In the genomic region with DNA sequence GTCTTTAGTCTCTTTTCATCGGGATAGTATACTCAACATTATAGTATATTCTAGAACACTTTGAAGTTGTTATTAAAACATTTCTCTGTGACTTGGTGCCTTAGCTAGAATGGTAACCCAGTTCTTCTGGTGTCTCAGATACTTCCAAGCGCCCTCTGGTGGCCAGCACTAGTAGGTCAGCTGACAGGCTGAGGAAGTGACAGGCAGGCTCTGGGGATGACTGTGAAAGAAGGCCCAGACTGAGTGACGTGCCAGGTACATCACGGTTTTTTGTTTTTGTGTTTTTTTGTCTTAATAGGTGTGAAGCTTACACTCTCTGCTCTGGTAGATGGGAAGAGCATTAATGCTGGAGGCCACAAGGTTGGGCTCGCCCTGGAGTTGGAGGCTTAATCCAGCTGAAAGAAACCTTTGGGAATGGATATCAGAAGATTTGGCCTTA, we compare ENCODE assay signal across 8 cellular contexts. TPM values are rescaled to one million over a fixed set of nuclear protein-coding genes. Genes with fewer than 3 reads are reported as not detected.
DNase-seq lines count a peak whose midpoint lies in the region; ATAC-seq, FAIRE-seq and TF ChIP-seq lines count a peak whose summit lies in the region.

No MANE protein-coding gene starts in this region.

- TF ChIP-seq POLR2A in GM18505 (IDR thresholded peaks at IDR 0.05; ENCODE audit: borderline replicate concordance, extremely low read depth, insufficient read depth, insufficient read length): no peak

- FAIRE-seq in A204.1 (lab: Jason Lieb, UNC): peak; percentile 75

- DNase-seq in NCI-H345 (lab: John Stamatoyannopoulos, UW) (peak; percentile 78), cerebellar cortex (ENCODE audit: low spot score) (peak; percentile 91), left lobe of liver (ENCODE audit: low spot score) (peak; percentile 85)
- peak; percentile 88 for DNase-seq in activated CD4-positive, alpha-beta T cell treated with anti-CD3 and anti-CD28 coated beads for 1 hour
- DNase-seq in stimulated activated CD4-positive, alpha-beta T cell treated with anti-CD3 and anti-CD28 coated beads, Interleukin-4, amount 100 ng/mL, for 48 hours (ENCODE audit: low read depth in 2 of 2): peak; percentile 89 to 95

- ATAC-seq in GM18505 (IDR thresholded peaks at IDR 0.05; ENCODE audit: unreplicated experiment) (peak; percentile 25), HG03108 (IDR thresholded peaks at IDR 0.05; ENCODE audit: unreplicated experiment) (peak; percentile 34), left lobe of liver (peak; percentile 41)

RNA-seq across cellular contexts. Expression of a gene that starts 5.1 kb away (rescaled TPM):
- total RNA-seq in left lobe of liver: 26.9 TPM

RNA-seq across cellular contexts. Expression of a gene that starts 20.0 kb away (rescaled TPM):
- total RNA-seq in left lobe of liver: 47.8 TPM

Comparison
In these comparisons a context has a peak if more than half of its experiments do, and no peak if none do; other contexts are left out.
1. Peak in every context shown above with its lines: DNase-seq and ATAC-seq.